Comparison of ENCODE assay signal across 1 cellular context in the genomic region with DNA sequence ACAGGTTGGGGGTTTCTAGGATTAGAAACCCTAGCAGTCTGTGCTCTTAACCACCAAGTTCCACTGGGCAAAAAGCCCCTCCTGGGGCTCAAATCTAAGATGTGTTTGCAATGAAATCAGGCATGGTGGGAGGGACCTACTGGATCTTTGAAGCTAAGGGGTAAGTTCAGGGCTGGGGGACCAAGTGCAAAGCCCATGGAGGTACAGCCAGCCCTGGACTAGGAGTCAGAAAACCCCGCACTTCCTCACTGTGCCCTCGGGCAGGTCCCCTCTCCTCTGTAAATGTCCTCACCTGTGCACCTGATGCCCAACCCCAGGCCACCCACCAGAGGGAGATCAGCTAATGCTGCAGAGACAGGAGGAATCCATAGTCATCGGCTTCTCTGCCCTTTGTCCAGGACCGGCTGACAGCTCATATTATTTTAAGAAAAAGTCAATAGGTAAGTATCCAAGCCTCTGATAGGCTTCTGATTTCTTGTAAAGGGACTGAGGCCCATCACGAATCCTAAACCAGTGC.
TF ChIP-seq lines count a peak whose summit lies in the region.

No MANE protein-coding gene starts in this region.

TF ChIP-seq in H1, 55 proteins besides CTCF, POLR2A, EP300 and RAD21:
- no peak for TF ChIP-seq CHD2 (IDR thresholded peaks at IDR 0.05; ENCODE audit: low read length)
